26 cellular contexts compared by ENCODE assay signal in the genomic region with DNA sequence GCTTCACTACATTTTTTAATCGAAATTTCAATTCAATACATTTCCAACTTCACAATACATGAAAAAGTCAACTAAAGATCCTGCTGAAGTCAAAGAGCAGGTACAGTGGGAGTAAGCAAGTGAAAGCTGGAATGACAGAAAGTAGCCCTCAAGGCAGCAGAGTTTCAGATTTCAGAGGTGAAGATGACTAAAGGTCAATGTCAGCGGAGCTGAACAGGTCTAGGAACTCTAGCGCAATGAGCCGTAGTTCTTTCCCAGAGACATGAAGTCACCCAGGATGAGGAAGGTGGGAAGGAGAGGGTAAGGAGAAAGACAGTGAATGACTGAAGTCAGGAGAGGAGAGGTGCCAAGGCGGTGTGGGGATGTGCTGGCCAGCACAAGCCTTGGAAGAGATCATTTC. TPM values are rescaled to one million over a fixed set of nuclear protein-coding genes. Genes with fewer than 3 reads are reported as not detected.
DNase-seq lines count a peak whose midpoint lies in the region; ATAC-seq and TF ChIP-seq lines count a peak whose summit lies in the region.
"Had no signal": no experiment of that assay in that cellular context is flagged by ENCODE, and none has a peak within 500 bp of the region (broad histone marks: within the 10 kb centered on the region; RNA-seq: fewer than 3 reads in every experiment).

No MANE protein-coding gene starts in this region.

- no peak for TF ChIP-seq CTCF in activated CD8-positive, alpha-beta T cell treated with anti-CD3 and anti-CD28 coated beads for 36 hours (IDR thresholded peaks at IDR 0.05)

- H3K27ac ChIP-seq in thymus (ENCODE audit: low read depth) = peak overlapping the region; percentile 15
- H3K27ac ChIP-seq: upper lobe of right lung had no signal

- H3K36me3 ChIP-seq in thymus (ENCODE audit: control insufficient read depth, insufficient read depth) = peaks cover 14% of the 10 kb centered on the region

- POLR2A ChIA-PET in activated CD8-positive, alpha-beta T cell treated with anti-CD3 and anti-CD28 coated beads, Interleukin-2, amount 10 ng/mL, durations not matched to agents 7 days and 5 days (lab: Charles Lee) = interaction anchor here (1.2 to 1.5 kb wide), 2 partner anchors 24 to 28 kb away, joined by 4 to 6 read pairs; partner anchors contain the start of gene PTPN2
- POLR2A ChIA-PET in activated CD8-positive, alpha-beta T cell treated with anti-CD3 and anti-CD28 coated beads for 36 hours (lab: Charles Lee) = interaction anchor here (1.5 to 1.6 kb wide), 2 partner anchors 11 to 16 kb away, joined by 3 to 4 read pairs; no protein-coding TSS in a partner anchor

- CTCF ChIA-PET in activated CD8-positive, alpha-beta T cell treated with anti-CD3 and anti-CD28 coated beads, Interleukin-2, amount 10 ng/mL, durations not matched to agents 7 days and 5 days (lab: Charles Lee) = interaction anchor here (1.2 to 1.8 kb wide), 2 partner anchors 11 to 27 kb away, joined by 3 to 7 read pairs; no protein-coding TSS in a partner anchor
- CTCF ChIA-PET in activated CD8-positive, alpha-beta T cell treated with anti-CD3 and anti-CD28 coated beads for 36 hours (lab: Charles Lee) = interaction anchor here (0.9 to 1.0 kb wide), 2 partner anchors 14 to 20 kb away, joined by 3 read pairs; no protein-coding TSS in a partner anchor

- no peaks in the 10 kb centered on the region for H3K9me3 ChIP-seq in thymus (ENCODE audit: control insufficient read depth)
- H3K9me3 ChIP-seq: upper lobe of right lung had no signal

- H3K27ac Mint-ChIP-seq in activated CD8-positive, alpha-beta T cell treated with anti-CD3 and anti-CD28 coated beads, Interleukin-2, amount 10 ng/mL, durations not matched to agents 7 days and 5 days = peak overlapping the region; percentile 39
- H3K27ac Mint-ChIP-seq in activated CD8-positive, alpha-beta T cell treated with anti-CD3 and anti-CD28 coated beads for 36 hours = no peak overlapping the region
- H3K27ac Mint-ChIP-seq in activated T-helper 1 cell treated with anti-CD3 and anti-CD28 coated beads, Interleukin-12 subunit alpha, Interleukin-12 subunit beta, Interleukin-2, Interleukin-4 antibody, amounts not matched to agents 30 ng/mL and 10 ng/mL and 1 ng/mL, durations not matched to agents 14 hours and 24 hours and 36 hours = peak overlapping the region; percentile 31
- H3K27ac Mint-ChIP-seq: B cell had no signal

- no peaks in the 10 kb centered on the region for H3K9me3 Mint-ChIP-seq in activated CD8-positive, alpha-beta T cell treated with anti-CD3 and anti-CD28 coated beads, Interleukin-2, amount 10 ng/mL, durations not matched to agents 7 days and 5 days (ENCODE audit: insufficient read depth)
- H3K9me3 Mint-ChIP-seq in activated CD8-positive, alpha-beta T cell treated with anti-CD3 and anti-CD28 coated beads for 36 hours = no peaks in the 10 kb centered on the region
- H3K9me3 Mint-ChIP-seq in activated T-helper 1 cell treated with anti-CD3 and anti-CD28 coated beads, Interleukin-12 subunit alpha, Interleukin-12 subunit beta, Interleukin-2, Interleukin-4 antibody, amounts not matched to agents 30 ng/mL and 10 ng/mL and 1 ng/mL, durations not matched to agents 14 hours and 24 hours and 36 hours = no peaks in the 10 kb centered on the region
- H3K9me3 Mint-ChIP-seq: activated naive CD4-positive, alpha-beta T cell treated with anti-CD3 and anti-CD28 coated beads, Interleukin-2, amount 10 ng/mL, durations not matched to agents 7 days and 5 days; naive B cell had no signal

- WGBS in thymus = 99% methylated on average over 5 of the region's 5 CpGs

- H3K4me1 Mint-ChIP-seq in activated CD8-positive, alpha-beta T cell treated with anti-CD3 and anti-CD28 coated beads, Interleukin-2, amount 10 ng/mL, durations not matched to agents 7 days and 5 days (ENCODE audit: low read depth) = peaks cover 45% of the 10 kb centered on the region
- peaks cover 50% of the 10 kb centered on the region for H3K4me1 Mint-ChIP-seq in activated CD8-positive, alpha-beta T cell treated with anti-CD3 and anti-CD28 coated beads for 36 hours (ENCODE audit: low read depth)
- H3K4me1 Mint-ChIP-seq in activated T-helper 1 cell treated with anti-CD3 and anti-CD28 coated beads, Interleukin-12 subunit alpha, Interleukin-12 subunit beta, Interleukin-2, Interleukin-4 antibody, amounts not matched to agents 30 ng/mL and 10 ng/mL and 1 ng/mL, durations not matched to agents 14 hours and 24 hours and 36 hours (ENCODE audit: low read depth) = peaks cover 77% of the 10 kb centered on the region

- peaks cover 33% of the 10 kb centered on the region for H3K4me1 ChIP-seq in thymus (ENCODE audit: control insufficient read depth, insufficient read depth, low read length)
- H3K4me1 ChIP-seq: upper lobe of right lung had no signal

- intact Hi-C loops in activated CD8-positive, alpha-beta T cell treated with anti-CD3 and anti-CD28 coated beads for 36 hours (cut with micrococcal nuclease) = no loop called here
- intact Hi-C loops in activated T-helper 1 cell treated with anti-CD3 and anti-CD28 coated beads, Interleukin-12 subunit alpha, Interleukin-12 subunit beta, Interleukin-2, Interleukin-4 antibody, amounts not matched to agents 30 ng/mL and 10 ng/mL and 1 ng/mL, durations not matched to agents 14 hours and 24 hours and 36 hours (cut with micrococcal nuclease) = loop anchor here (2.0 to 5.0 kb wide), 2 partner anchors 23 to 34 kb away; no protein-coding TSS in a partner anchor

- no peak overlapping the region for H3K4me3 Mint-ChIP-seq in activated CD8-positive, alpha-beta T cell treated with anti-CD3 and anti-CD28 coated beads, Interleukin-2, amount 10 ng/mL, durations not matched to agents 7 days and 5 days
- no peak overlapping the region for H3K4me3 Mint-ChIP-seq in activated CD8-positive, alpha-beta T cell treated with anti-CD3 and anti-CD28 coated beads for 36 hours
- peak overlapping the region; percentile 63 for H3K4me3 Mint-ChIP-seq in activated T-helper 1 cell treated with anti-CD3 and anti-CD28 coated beads, Interleukin-12 subunit alpha, Interleukin-12 subunit beta, Interleukin-2, Interleukin-4 antibody, amounts not matched to agents 30 ng/mL and 10 ng/mL and 1 ng/mL, durations not matched to agents 14 hours and 24 hours and 36 hours
- H3K4me3 Mint-ChIP-seq: activated naive CD4-positive, alpha-beta T cell treated with anti-CD3 and anti-CD28 coated beads, Interleukin-2, amount 10 ng/mL, durations not matched to agents 7 days and 5 days; B cell; naive B cell had no signal

- no peaks in the 10 kb centered on the region for H3K27me3 Mint-ChIP-seq in activated CD8-positive, alpha-beta T cell treated with anti-CD3 and anti-CD28 coated beads, Interleukin-2, amount 10 ng/mL, durations not matched to agents 7 days and 5 days (ENCODE audit: low read depth)
- no peaks in the 10 kb centered on the region for H3K27me3 Mint-ChIP-seq in activated CD8-positive, alpha-beta T cell treated with anti-CD3 and anti-CD28 coated beads for 36 hours
- no peaks in the 10 kb centered on the region for H3K27me3 Mint-ChIP-seq in activated T-helper 1 cell treated with anti-CD3 and anti-CD28 coated beads, Interleukin-12 subunit alpha, Interleukin-12 subunit beta, Interleukin-2, Interleukin-4 antibody, amounts not matched to agents 30 ng/mL and 10 ng/mL and 1 ng/mL, durations not matched to agents 14 hours and 24 hours and 36 hours (ENCODE audit: insufficient read depth)
- H3K27me3 Mint-ChIP-seq: activated naive CD4-positive, alpha-beta T cell treated with anti-CD3 and anti-CD28 coated beads, Interleukin-2, amount 10 ng/mL, durations not matched to agents 7 days and 5 days; B cell; naive B cell had no signal

- H3K36me3 Mint-ChIP-seq in activated CD8-positive, alpha-beta T cell treated with anti-CD3 and anti-CD28 coated beads, Interleukin-2, amount 10 ng/mL, durations not matched to agents 7 days and 5 days (ENCODE audit: low read depth) = peaks cover 52% of the 10 kb centered on the region
- peaks cover 40% of the 10 kb centered on the region for H3K36me3 Mint-ChIP-seq in activated CD8-positive, alpha-beta T cell treated with anti-CD3 and anti-CD28 coated beads for 36 hours (ENCODE audit: low read depth)
- peaks cover 56% of the 10 kb centered on the region for H3K36me3 Mint-ChIP-seq in activated T-helper 1 cell treated with anti-CD3 and anti-CD28 coated beads, Interleukin-12 subunit alpha, Interleukin-12 subunit beta, Interleukin-2, Interleukin-4 antibody, amounts not matched to agents 30 ng/mL and 10 ng/mL and 1 ng/mL, durations not matched to agents 14 hours and 24 hours and 36 hours (ENCODE audit: low read depth)

- no peak for ATAC-seq in activated CD8-positive, alpha-beta T cell treated with anti-CD3 and anti-CD28 coated beads, Interleukin-2, amount 10 ng/mL, durations not matched to agents 7 days and 5 days
- ATAC-seq in activated CD8-positive, alpha-beta T cell treated with anti-CD3 and anti-CD28 coated beads for 36 hours = no peak
- ATAC-seq: upper lobe of right lung had no signal

- DNase-seq in activated CD8-positive, alpha-beta T cell treated with anti-CD3 and anti-CD28 coated beads, Interleukin-2, amount 10 ng/mL, durations not matched to agents 7 days and 5 days = no peak
- no peak for DNase-seq in activated CD8-positive, alpha-beta T cell treated with anti-CD3 and anti-CD28 coated beads for 36 hours
- peak; percentile 12 for DNase-seq in DMS53 treated with DMSO at 0.1 percent for 48 hours (lab: John Stamatoyannopoulos, UW; ENCODE audit: unreplicated experiment)
- DNase-seq in activated T-helper 1 cell treated with anti-CD3 and anti-CD28 coated beads, Interleukin-12 subunit alpha, Interleukin-12 subunit beta, Interleukin-2, Interleukin-4 antibody, amounts not matched to agents 30 ng/mL and 10 ng/mL and 1 ng/mL, durations not matched to agents 14 hours and 24 hours and 36 hours (ENCODE audit: low spot score) = no peak
- DNase-seq in occipital lobe (lab: John Stamatoyannopoulos, UW) = no peak
- DNase-seq in Ammon's horn (ENCODE audit: low spot score) = no peak
- DNase-seq in NCI-H748 (lab: John Stamatoyannopoulos, UW; ENCODE audit: unreplicated experiment) = no peak
- DNase-seq: activated CD4-positive, alpha-beta T cell treated with anti-CD3 and anti-CD28 coated beads for 4 hours; activated naive CD4-positive, alpha-beta T cell treated with anti-CD3 and anti-CD28 coated beads, Interleukin-2, amount 10 ng/mL, durations not matched to agents 7 days and 5 days; amygdala; DMS153; H7; kidney; midbrain; naive B cell; NCI-H146; NCI-H2107; NCI-H345; NCI-H69; Right ventricle myocardium superior; stimulated activated CD4-positive, alpha-beta T cell treated with anti-CD3 and anti-CD28 coated beads, Interleukin-15, amount 100 ng/mL, for 24 hours; stimulated activated CD4-positive, alpha-beta T cell treated with anti-CD3 and anti-CD28 coated beads, Interleukin-4, amount 100 ng/mL, for 4 hours; T-helper 9 cell; upper lobe of right lung had no signal

- H3K4me3 ChIP-seq in thymus (ENCODE audit: low read length) = no peak overlapping the region
- H3K4me3 ChIP-seq: upper lobe of right lung had no signal

- H3K27me3 ChIP-seq in thymus (ENCODE audit: control insufficient read depth, insufficient read depth) = no peaks in the 10 kb centered on the region
- H3K27me3 ChIP-seq: upper lobe of right lung had no signal

RNA-seq across cellular contexts. Expression of gene PTPN2, which starts 28.2 kb away (rescaled TPM):
- total RNA-seq in activated CD8-positive, alpha-beta T cell treated with anti-CD3 and anti-CD28 coated beads, Interleukin-2, amount 10 ng/mL, durations not matched to agents 7 days and 5 days = 10 to 100 TPM; 52.9 to 53.6 TPM
- 10 to 100 TPM; 50.8 to 55.8 TPM for total RNA-seq in activated CD8-positive, alpha-beta T cell treated with anti-CD3 and anti-CD28 coated beads for 36 hours
- 76.7 and 77.1 TPM in 2 replicates for total RNA-seq in activated T-helper 1 cell treated with anti-CD3 and anti-CD28 coated beads, Interleukin-12 subunit alpha, Interleukin-12 subunit beta, Interleukin-2, Interleukin-4 antibody, amounts not matched to agents 30 ng/mL and 10 ng/mL and 1 ng/mL, durations not matched to agents 14 hours and 24 hours and 36 hours
- 116 TPM for polyA plus RNA-seq in thymus
- 94.7 TPM for total RNA-seq in occipital lobe
